In the genomic region with DNA sequence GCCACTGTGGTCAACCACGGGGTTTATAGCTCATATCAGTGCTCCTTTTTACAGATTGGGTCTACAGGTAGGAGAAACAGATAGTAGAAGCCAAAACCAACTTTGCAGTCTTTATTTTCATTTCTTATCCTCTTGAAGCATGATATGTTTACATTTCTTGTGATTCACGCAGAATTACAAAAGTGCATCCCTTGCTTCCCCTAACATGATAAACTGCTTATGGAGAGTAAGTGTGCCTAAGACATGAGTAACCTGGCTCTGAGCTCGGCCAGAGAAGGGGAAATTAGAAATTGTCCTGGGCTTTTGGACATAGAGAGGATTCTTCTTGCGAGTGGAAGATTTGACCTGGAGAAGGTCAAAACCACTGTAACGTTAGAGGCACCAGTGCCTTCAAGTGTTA, we compare ENCODE assay signal across 25 cellular contexts. TPM values are rescaled to one million over a fixed set of nuclear protein-coding genes. Genes with fewer than 3 reads are reported as not detected.
DNase-seq lines count a peak whose midpoint lies in the region; ATAC-seq, FAIRE-seq and TF ChIP-seq lines count a peak whose summit lies in the region.
"Had no signal": no experiment of that assay in that cellular context is flagged by ENCODE, and none has a peak within 500 bp of the region (broad histone marks: within the 10 kb centered on the region; RNA-seq: fewer than 3 reads in every experiment).

No MANE protein-coding gene starts in this region.

- H3K36me3 Mint-ChIP-seq in IgD-negative memory B cell (peaks cover 45% of the 10 kb centered on the region), memory B cell (peaks cover 73% of the 10 kb centered on the region)

- H3K4me1 Mint-ChIP-seq in IgD-negative memory B cell: peaks cover 27 to 37% (median 31%) of the 10 kb centered on the region in 3 donors
- peaks cover 31% of the 10 kb centered on the region for H3K4me1 Mint-ChIP-seq in memory B cell
- H3K4me1 Mint-ChIP-seq: GM23338 had no signal

- H3K27ac Mint-ChIP-seq in IgD-negative memory B cell (peak overlapping the region; percentile 81 to 98 (median 95)), memory B cell (peak overlapping the region; percentile 91)
- H3K27ac Mint-ChIP-seq: GM23338 had no signal

- TF ChIP-seq POLR2A in tibial nerve (IDR thresholded peaks at IDR 0.05): no peak

- peaks cover 2% of the 10 kb centered on the region for H3K27me3 Mint-ChIP-seq in IgD-negative memory B cell
- H3K27me3 Mint-ChIP-seq in memory B cell: no peaks in the 10 kb centered on the region
- H3K27me3 Mint-ChIP-seq: CD4-positive, alpha-beta memory T cell had no signal

- POLR2A ChIA-PET in HEK293T (lab: Yijun Ruan, JAX): no interaction called here

- peaks cover 0 to 17% (median 0%) of the 10 kb centered on the region in 3 donors for H3K9me3 Mint-ChIP-seq in IgD-negative memory B cell
- H3K9me3 Mint-ChIP-seq in memory B cell: peaks cover 8% of the 10 kb centered on the region

- no peak for TF ChIP-seq EP300 in tibial nerve (IDR thresholded peaks at IDR 0.05)

- H3K36me3 ChIP-seq in bronchial epithelial cell (ENCODE audit: control insufficient read depth, insufficient read depth, low read length) (peaks cover 11% of the 10 kb centered on the region), tibial nerve (peaks cover 9 to 92% (median 50%) of the 10 kb centered on the region in 3 donors)

- CTCF ChIA-PET in HEK293T (lab: Yijun Ruan, JAX): no interaction called here

- H3K9me3 ChIP-seq in tibial nerve: peaks cover 0 to 12% (median 0%) of the 10 kb centered on the region in 4 donors
- H3K9me3 ChIP-seq: Caco-2, MG63, SJSA1 had no signal

- H3K4me3 Mint-ChIP-seq in IgD-negative memory B cell (no peak overlapping the region), memory B cell (no peak overlapping the region)
- H3K4me3 Mint-ChIP-seq: CD4-positive, alpha-beta memory T cell; GM23338 had no signal

- no peaks in the 10 kb centered on the region for H3K4me1 ChIP-seq in tibial nerve
- H3K4me1 ChIP-seq: Caco-2, SJSA1 had no signal

- FAIRE-seq in bronchial epithelial cell (lab: Jason Lieb, UNC): no peak
- FAIRE-seq: GM12878 had no signal

- H3K4me3 ChIP-seq in bronchial epithelial cell (ENCODE audit: low read depth, low read length): no peak overlapping the region
- H3K4me3 ChIP-seq in tibial nerve: no peak overlapping the region
- H3K4me3 ChIP-seq: BLaER1 treated with 17β-estradiol and CSF1 and Interleukin-3, amounts not matched to agents 10 nM and 100 nM; GM12878; GM23338; MG63; SJSA1 had no signal

- ATAC-seq in memory B cell (ENCODE audit: low read depth): no peak
- no peak for ATAC-seq in GM18909 (IDR thresholded peaks at IDR 0.05; ENCODE audit: poor library complexity, unreplicated experiment)
- ATAC-seq: GM12878, GM23338, HCT116, Right ventricle myocardium inferior had no signal

- WGBS in tibial nerve, 2 donors: 78 to 87% methylated on average over 5 of the region's 5 CpGs

- TF ChIP-seq CTCF in bronchial epithelial cell (IDR thresholded peaks at IDR 0.05; ENCODE audit: insufficient read depth, low read length, severe bottlenecking) (no peak), tibial nerve (IDR thresholded peaks at IDR 0.05) (no peak), GM20000 (IDR thresholded peaks at IDR 0.05; ENCODE audit: extremely low read depth, missing control alignments) (no peak)

- peak; percentile 10 for DNase-seq in bronchial epithelial cell (ENCODE audit: low read depth)
- no peak for DNase-seq in memory B cell (ENCODE audit: low spot score in 2 of 2)
- DNase-seq in HEK293T (ENCODE audit: extremely low spot score): no peak
- DNase-seq in tibial nerve (ENCODE audit: low spot score in 2 of 2): no peak
- DNase-seq in GM20000 (ENCODE audit: low spot score): no peak
- DNase-seq: ACHN; Caco-2; CD4-positive, alpha-beta memory T cell; DMS 273 treated with DMSO at 0.1 percent for 48 hours; DMS79 treated with DMSO at 0.1 percent for 48 hours; MG63; NCI-H1048; NCI-H1417 treated with DMSO at 0.1 percent for 48 hours; NCI-H187; NCI-H446 treated with DMSO at 0.1 percent for 48 hours; NCI-H526 treated with DMSO at 0.1 percent for 48 hours; OCI-M1 had no signal

- no peaks in the 10 kb centered on the region for H3K27me3 ChIP-seq in bronchial epithelial cell (ENCODE audit: control insufficient read depth, insufficient read depth, low read length)
- no peaks in the 10 kb centered on the region for H3K27me3 ChIP-seq in tibial nerve
- H3K27me3 ChIP-seq: BLaER1 treated with 17β-estradiol and CSF1 and Interleukin-3, amounts not matched to agents 10 nM and 100 nM; MG63; SJSA1 had no signal

- no peak overlapping the region for H3K27ac ChIP-seq in tibial nerve
- H3K27ac ChIP-seq: BLaER1 treated with 17β-estradiol and CSF1 and Interleukin-3, amounts not matched to agents 10 nM and 100 nM; SJSA1 had no signal

TF ChIP-seq in HEK293T, 16 proteins besides CTCF, POLR2A, EP300 and RAD21:
- no peak for TF ChIP-seq LEF1 (IDR thresholded peaks at IDR 0.05; ENCODE audit: borderline replicate concordance)

RNA-seq across cellular contexts. Expression of a gene that starts 18.5 kb away (rescaled TPM):
- polyA plus RNA-seq in IgD-negative memory B cell: 111 TPM
- total RNA-seq in bronchial epithelial cell (67.2 and 92.1 TPM in 2 replicates), tibial nerve (100 to 1,000 TPM in 2 of 4 donors, 10 to 100 TPM in 2; 75.9 to 104 (median 92.0) TPM)

RNA-seq across cellular contexts. Expression of a gene that starts 56.9 kb away (rescaled TPM):
- 65.1 TPM for polyA plus RNA-seq in IgD-negative memory B cell
- total RNA-seq in bronchial epithelial cell: 21.3 and 21.9 TPM in 2 replicates
- total RNA-seq in tibial nerve: 10 to 100 TPM; 25.6 to 36.9 (median 34.7) TPM
